1 cellular context compared by ENCODE assay signal in genomic region chr17:8176998-8177731, GRCh38.
TF ChIP-seq lines count a peak whose summit lies in the region.

No MANE protein-coding gene starts in this region.

TF ChIP-seq in HepG2, 621 proteins besides CTCF, POLR2A, EP300 and RAD21 (continued from another document):
- TF ChIP-seq KIAA2018 (CRISPR knock-in tag; IDR thresholded peaks at IDR 0.05; ENCODE audit: borderline replicate concordance) (no peak), NFIB (CRISPR knock-in tag; IDR thresholded peaks at IDR 0.05; ENCODE audit: borderline replicate concordance) (no peak), ARNT (IDR thresholded peaks at IDR 0.05) (no peak), ZNF205 (CRISPR knock-in tag; IDR thresholded peaks at IDR 0.05) (no peak), THRA (CRISPR knock-in tag; IDR thresholded peaks at IDR 0.05; ENCODE audit: borderline replicate concordance) (0 out of 2 replicates have a peak, but pooled peaks have one; percentile 4), AGO1 (IDR thresholded peaks at IDR 0.05; ENCODE audit: low read depth, low read length, poor library complexity, severe bottlenecking) (no peak), ZNF354B (CRISPR knock-in tag; IDR thresholded peaks at IDR 0.05) (no peak), NFE2L1 (CRISPR knock-in tag; IDR thresholded peaks at IDR 0.05; ENCODE audit: borderline replicate concordance) (no peak)
TF ChIP-seq in HepG2: peak in this region for 10.
